ENCODE assay signal across 9 cellular contexts in genomic region chr3:66490214-66490613, GRCh38. TPM values are rescaled to one million over a fixed set of nuclear protein-coding genes. Genes with fewer than 3 reads are reported as not detected.
DNase-seq lines count a peak whose midpoint lies in the region; ATAC-seq and TF ChIP-seq lines count a peak whose summit lies in the region.
"Had no signal": no experiment of that assay in that cellular context is flagged by ENCODE, and none has a peak within 500 bp of the region (broad histone marks: within the 10 kb centered on the region; RNA-seq: fewer than 3 reads in every experiment).

No MANE protein-coding gene starts in this region.

- no peaks in the 10 kb centered on the region for H3K27me3 ChIP-seq in right atrium auricular region

- peak overlapping the region; percentile 56 to 74 for H3K27ac Mint-ChIP-seq in natural killer cell treated with Interleukin-12 subunit alpha and Interleukin-12 subunit beta and Interleukin-15 and Interleukin-18, amount 100 ng/mL, for 72 hours
- no peak overlapping the region for H3K27ac Mint-ChIP-seq in natural killer cell
- peak overlapping the region; percentile 92 for H3K27ac Mint-ChIP-seq in T-helper 1 cell treated with Interleukin-12 subunit alpha and Interleukin-12 subunit beta and Interleukin-4 antibody, amounts not matched to agents 30 μg/mL and 1 μg/mL, for 36 hours
- H3K27ac Mint-ChIP-seq: memory B cell had no signal

- peaks cover 8 to 19% of the 10 kb centered on the region in 2 donors for H3K27me3 Mint-ChIP-seq in natural killer cell treated with Interleukin-12 subunit alpha and Interleukin-12 subunit beta and Interleukin-15 and Interleukin-18, amount 100 ng/mL, for 72 hours
- H3K27me3 Mint-ChIP-seq in natural killer cell (ENCODE audit: low read depth in 2 of 2): peaks cover 19 to 43% of the 10 kb centered on the region in 2 donors
- no peaks in the 10 kb centered on the region for H3K27me3 Mint-ChIP-seq in T-helper 1 cell treated with Interleukin-12 subunit alpha and Interleukin-12 subunit beta and Interleukin-4 antibody, amounts not matched to agents 30 μg/mL and 1 μg/mL, for 36 hours (ENCODE audit: low read depth)

- H3K4me1 Mint-ChIP-seq in natural killer cell treated with Interleukin-12 subunit alpha and Interleukin-12 subunit beta and Interleukin-15 and Interleukin-18, amount 100 ng/mL, for 72 hours (ENCODE audit: low read depth in 2 of 2): peaks cover 32 to 48% of the 10 kb centered on the region in 2 donors
- H3K4me1 Mint-ChIP-seq in natural killer cell: peaks cover 4 to 7% of the 10 kb centered on the region in 2 donors
- H3K4me1 Mint-ChIP-seq in T-helper 1 cell treated with Interleukin-12 subunit alpha and Interleukin-12 subunit beta and Interleukin-4 antibody, amounts not matched to agents 30 μg/mL and 1 μg/mL, for 36 hours (ENCODE audit: low read depth): peaks cover 90% of the 10 kb centered on the region

- no peak for DNase-seq in natural killer cell treated with Interleukin-12 subunit alpha and Interleukin-12 subunit beta and Interleukin-15 and Interleukin-18, amount 100 ng/mL, for 72 hours (ENCODE audit: low spot score)
- DNase-seq in natural killer cell: no peak
- DNase-seq in right atrium auricular region (ENCODE audit: low spot score): no peak
- no peak for DNase-seq in hypothalamus (lab: John Stamatoyannopoulos, UW)
- no peak for DNase-seq in GM03348 (ENCODE audit: low spot score)
- DNase-seq in head of caudate nucleus: no peak

- no peaks in the 10 kb centered on the region for H3K36me3 Mint-ChIP-seq in natural killer cell treated with Interleukin-12 subunit alpha and Interleukin-12 subunit beta and Interleukin-15 and Interleukin-18, amount 100 ng/mL, for 72 hours
- H3K36me3 Mint-ChIP-seq in natural killer cell: no peaks in the 10 kb centered on the region
- peaks cover 34% of the 10 kb centered on the region for H3K36me3 Mint-ChIP-seq in T-helper 1 cell treated with Interleukin-12 subunit alpha and Interleukin-12 subunit beta and Interleukin-4 antibody, amounts not matched to agents 30 μg/mL and 1 μg/mL, for 36 hours (ENCODE audit: low read depth)

- H3K4me3 Mint-ChIP-seq in natural killer cell treated with Interleukin-12 subunit alpha and Interleukin-12 subunit beta and Interleukin-15 and Interleukin-18, amount 100 ng/mL, for 72 hours: peak overlapping the region; percentile 62
- H3K4me3 Mint-ChIP-seq in natural killer cell: no peak overlapping the region
- H3K4me3 Mint-ChIP-seq in T-helper 1 cell treated with Interleukin-12 subunit alpha and Interleukin-12 subunit beta and Interleukin-4 antibody, amounts not matched to agents 30 μg/mL and 1 μg/mL, for 36 hours: peak overlapping the region; percentile 76
- H3K4me3 Mint-ChIP-seq: memory B cell had no signal

- no peaks in the 10 kb centered on the region for H3K9me3 Mint-ChIP-seq in natural killer cell treated with Interleukin-12 subunit alpha and Interleukin-12 subunit beta and Interleukin-15 and Interleukin-18, amount 100 ng/mL, for 72 hours
- no peaks in the 10 kb centered on the region for H3K9me3 Mint-ChIP-seq in natural killer cell
- no peaks in the 10 kb centered on the region for H3K9me3 Mint-ChIP-seq in T-helper 1 cell treated with Interleukin-12 subunit alpha and Interleukin-12 subunit beta and Interleukin-4 antibody, amounts not matched to agents 30 μg/mL and 1 μg/mL, for 36 hours
- H3K9me3 Mint-ChIP-seq: memory B cell had no signal

- intact Hi-C loops in natural killer cell (cut with micrococcal nuclease) (no loop called here), head of caudate nucleus (cut with DNase I) (no loop called here)

- ATAC-seq in natural killer cell treated with Interleukin-12 subunit alpha and Interleukin-12 subunit beta and Interleukin-15 and Interleukin-18, amount 100 ng/mL, for 72 hours: peak; percentile 69 to 72
- ATAC-seq in natural killer cell: no peak
- ATAC-seq in HG03025 (IDR thresholded peaks at IDR 0.05; ENCODE audit: low FRiP score, unreplicated experiment): no peak

- H3K36me3 ChIP-seq in right atrium auricular region: no peaks in the 10 kb centered on the region

- H3K27ac ChIP-seq in right atrium auricular region: peak overlapping the region; percentile 93 to 97

- TF ChIP-seq CTCF in natural killer cell (IDR thresholded peaks at IDR 0.05) (no peak), right atrium auricular region (IDR thresholded peaks at IDR 0.05) (no peak)

- no peaks in the 10 kb centered on the region for H3K9me3 ChIP-seq in right atrium auricular region

- H3K4me3 ChIP-seq in right atrium auricular region: no peak overlapping the region

- H3K4me1 ChIP-seq in right atrium auricular region: peaks cover 0 to 83% of the 10 kb centered on the region in 2 donors

RNA-seq across cellular contexts. Expression of gene LRIG1, which starts 10.6 kb away (rescaled TPM):
- 10 to 100 TPM; 21.6 to 41.1 TPM for total RNA-seq in natural killer cell treated with Interleukin-12 subunit alpha and Interleukin-12 subunit beta and Interleukin-15 and Interleukin-18, amount 100 ng/mL, for 72 hours
- 10 to 100 TPM in 1 of 3 donors, 1 to 10 TPM in 2; 5.5 to 10.6 (median 8.5) TPM for total RNA-seq in natural killer cell
- 100 to 1,000 TPM; 147 to 179 TPM for total RNA-seq in right atrium auricular region

Comparison
In these comparisons a context has a peak if more than half of its experiments do, and no peak if none do; other contexts are left out.
1. ATAC-seq: peak in natural killer cell treated with Interleukin-12 subunit alpha and Interleukin-12 subunit beta and Interleukin-15 and Interleukin-18, amount 100 ng/mL, for 72 hours (2 of 2); none in natural killer cell (0 of 3) and HG03025 (single experiment).
2. H3K27ac Mint-ChIP-seq: peak in natural killer cell treated with Interleukin-12 subunit alpha and Interleukin-12 subunit beta and Interleukin-15 and Interleukin-18, amount 100 ng/mL, for 72 hours (2 of 2) and T-helper 1 cell treated with Interleukin-12 subunit alpha and Interleukin-12 subunit beta and Interleukin-4 antibody, amounts not matched to agents 30 μg/mL and 1 μg/mL, for 36 hours (single experiment); none in natural killer cell (0 of 2).